12 cellular contexts compared by ENCODE assay signal in the genomic region with DNA sequence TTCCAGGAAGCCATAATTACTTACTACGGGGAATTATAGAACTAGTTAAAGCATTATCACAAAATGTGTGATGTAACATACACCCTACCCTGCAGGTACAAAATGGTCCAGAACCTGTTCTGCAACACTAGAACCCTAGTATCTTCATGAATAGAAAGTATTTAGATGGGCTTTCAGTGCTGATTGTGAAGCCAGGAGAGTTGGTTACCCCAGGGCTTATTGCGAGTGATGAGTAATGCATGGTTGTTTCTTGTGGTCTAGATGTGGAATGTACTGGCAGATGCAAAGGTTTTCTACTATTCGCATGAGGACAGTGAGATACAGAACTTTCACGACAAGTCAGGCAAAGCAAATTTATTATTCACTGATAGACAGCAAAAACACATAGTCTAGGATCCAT. TPM values are rescaled to one million over a fixed set of nuclear protein-coding genes. Genes with fewer than 3 reads are reported as not detected.
DNase-seq lines count a peak whose midpoint lies in the region; ATAC-seq and TF ChIP-seq lines count a peak whose summit lies in the region.
"Had no signal": no experiment of that assay in that cellular context is flagged by ENCODE, and none has a peak within 500 bp of the region (broad histone marks: within the 10 kb centered on the region; RNA-seq: fewer than 3 reads in every experiment).

No MANE protein-coding gene starts in this region.

- H2AFZ ChIP-seq in neuronal stem cell (ENCODE audit: low read length) = peak overlapping the region; percentile 80

- H3K4me3 ChIP-seq in MG63 = no peak overlapping the region
- no peak overlapping the region for H3K4me3 ChIP-seq in breast epithelium
- H3K4me3 ChIP-seq in neuronal stem cell (ENCODE audit: low read length in 2 of 2) = peak overlapping the region in 1 of 2 donors; percentile 52

- intact Hi-C loops in breast epithelium (cut with DNase I; ENCODE audit: low total_unique reads) = no loop called here

- peaks cover 10% of the 10 kb centered on the region for H3K9me3 ChIP-seq in MG63
- no peaks in the 10 kb centered on the region for H3K9me3 ChIP-seq in breast epithelium
- peaks cover 2 to 31% of the 10 kb centered on the region in 2 donors for H3K9me3 ChIP-seq in neuronal stem cell (replicated peaks in 1 of 2; ENCODE audit: control insufficient read depth in 2 of 2, insufficient read depth in 1 of 2, low read depth in 1 of 2, low read length in 2 of 2)
- H3K9me3 ChIP-seq: neutrophil had no signal

- H4K8ac ChIP-seq in neuronal stem cell (ENCODE audit: low read depth, low read length) = no peak overlapping the region

- no peak overlapping the region for H2BK120ac ChIP-seq in neuronal stem cell (ENCODE audit: low read depth, low read length)

- H2BK12ac ChIP-seq in neuronal stem cell (ENCODE audit: low read length) = no peak overlapping the region

- no peak overlapping the region for H3K18ac ChIP-seq in neuronal stem cell (ENCODE audit: low read length)

- WGBS in neuronal stem cell (ENCODE audit: extremely low coverage in 2 of 2, insufficient read length in 2 of 2, insufficient replicate concordance in 1 of 2), 2 donors = no CpG with 5 or more reads among the region's 4 CpGs

- H3K27ac ChIP-seq in breast epithelium = peak overlapping the region; percentile 48 to 69
- no peak overlapping the region for H3K27ac ChIP-seq in neuronal stem cell (replicated peaks; ENCODE audit: low read length)
- H3K27ac ChIP-seq: neutrophil had no signal

- no peak for ATAC-seq in GM21515 (IDR thresholded peaks at IDR 0.05; ENCODE audit: unreplicated experiment)

- H3K27me3 ChIP-seq in MG63 (no peaks in the 10 kb centered on the region), breast epithelium (no peaks in the 10 kb centered on the region), neuronal stem cell (ENCODE audit: control insufficient read depth in 3 of 3, insufficient read depth in 3 of 3, low read depth in 1 of 3, low read length in 3 of 3) (no peaks in the 10 kb centered on the region)
- H3K27me3 ChIP-seq: neutrophil had no signal

- H3K36me3 ChIP-seq in MG63 = no peaks in the 10 kb centered on the region
- H3K36me3 ChIP-seq in breast epithelium = no peaks in the 10 kb centered on the region
- H3K36me3 ChIP-seq in neuronal stem cell (replicated peaks in 1 of 2; ENCODE audit: control insufficient read depth in 2 of 2, insufficient read depth in 2 of 2, low read length in 2 of 2) = no peaks in the 10 kb centered on the region
- H3K36me3 ChIP-seq: neutrophil had no signal

- no peak overlapping the region for H3K23ac ChIP-seq in neuronal stem cell (ENCODE audit: low read depth, low read length, poor library complexity)

- H3K9ac ChIP-seq in neuronal stem cell (ENCODE audit: low read depth, low read length, poor library complexity) = no peak overlapping the region

- H3K79me1 ChIP-seq in neuronal stem cell (ENCODE audit: low read depth, low read length) = no peaks in the 10 kb centered on the region

- H3K4me2 ChIP-seq in neuronal stem cell (ENCODE audit: insufficient read depth, low read length, poor library complexity, severe bottlenecking) = no peak overlapping the region

- no peak overlapping the region for H3K14ac ChIP-seq in neuronal stem cell (ENCODE audit: low read length)

- H3K4ac ChIP-seq in neuronal stem cell (ENCODE audit: low read length) = no peak overlapping the region

- TF ChIP-seq POLR2A in breast epithelium (IDR thresholded peaks at IDR 0.05) = no peak

- H4K91ac ChIP-seq in neuronal stem cell (ENCODE audit: low read depth, low read length, poor library complexity) = no peak overlapping the region

- H3K4me1 ChIP-seq in breast epithelium (no peaks in the 10 kb centered on the region), neuronal stem cell (ENCODE audit: control insufficient read depth in 2 of 2, insufficient read depth in 1 of 2, low read depth in 1 of 2, low read length in 2 of 2) (peaks cover 10 to 11% of the 10 kb centered on the region in 2 donors)

- no peak overlapping the region for H2BK15ac ChIP-seq in neuronal stem cell (ENCODE audit: low read length)

- no peak overlapping the region for H2BK5ac ChIP-seq in neuronal stem cell (ENCODE audit: low read length)

- no peak overlapping the region for H2AK5ac ChIP-seq in neuronal stem cell (ENCODE audit: low read depth, low read length)

- TF ChIP-seq CTCF in breast epithelium (IDR thresholded peaks at IDR 0.05) = no peak

- peak; percentile 81 for DNase-seq in Daoy (ENCODE audit: low read depth)
- DNase-seq in MG63 = peak; percentile 39
- DNase-seq in breast epithelium (ENCODE audit: low spot score in 2 of 2) = peak in 1 of 2 donors; percentile 86
- DNase-seq in neuronal stem cell (ENCODE audit: low spot score) = no peak
- no peak for DNase-seq in middle frontal gyrus (ENCODE audit: extremely low spot score, low spot score)
- DNase-seq in NCI-H526 (lab: John Stamatoyannopoulos, UW) = no peak
- DNase-seq in SKM-1 treated with dmso at 0.1 percent for 144 hours (lab: John Stamatoyannopoulos, UW; ENCODE audit: unreplicated experiment) = no peak

RNA-seq across cellular contexts. Expression of a gene that starts 33.6 kb away (rescaled TPM):
- not detected in 2 replicates for total RNA-seq in Daoy (2014; rRNA removed; shearing (Covaris generic))
- total RNA-seq in MG63 (2014; rRNA removed; shearing (Covaris generic); ENCODE audit: low replicate concordance) = not detected in 2 replicates
- 10 to 100 TPM in 2 of 3 donors, not detected in 1; 32.1 to 37.3 TPM for total RNA-seq in breast epithelium
- polyA plus RNA-seq in neuronal stem cell (2013, experiment 1 of 2) = not detected
- not detected for polyA plus RNA-seq in neuronal stem cell (2013, experiment 2 of 2)
- total RNA-seq: NCI-H460; T-helper 1 cell treated with Interleukin-12 subunit alpha and Interleukin-12 subunit beta and Interleukin-4 antibody, amounts not matched to agents 30 ng/mL and 1 ng/mL, for 36 hours had no signal
- polyA plus RNA-seq: IgD-negative memory B cell had no signal

Comparison
In these comparisons a context has a peak if more than half of its experiments do, and no peak if none do; other contexts are left out.
1. DNase-seq: peak in Daoy (single experiment) and MG63 (single experiment); none in neuronal stem cell (single experiment), middle frontal gyrus (single experiment), NCI-H526 (0 of 2) and SKM-1 treated with dmso at 0.1 percent for 144 hours (single experiment).